Comparison of ENCODE assay signal across 1 cellular context in the genomic region with DNA sequence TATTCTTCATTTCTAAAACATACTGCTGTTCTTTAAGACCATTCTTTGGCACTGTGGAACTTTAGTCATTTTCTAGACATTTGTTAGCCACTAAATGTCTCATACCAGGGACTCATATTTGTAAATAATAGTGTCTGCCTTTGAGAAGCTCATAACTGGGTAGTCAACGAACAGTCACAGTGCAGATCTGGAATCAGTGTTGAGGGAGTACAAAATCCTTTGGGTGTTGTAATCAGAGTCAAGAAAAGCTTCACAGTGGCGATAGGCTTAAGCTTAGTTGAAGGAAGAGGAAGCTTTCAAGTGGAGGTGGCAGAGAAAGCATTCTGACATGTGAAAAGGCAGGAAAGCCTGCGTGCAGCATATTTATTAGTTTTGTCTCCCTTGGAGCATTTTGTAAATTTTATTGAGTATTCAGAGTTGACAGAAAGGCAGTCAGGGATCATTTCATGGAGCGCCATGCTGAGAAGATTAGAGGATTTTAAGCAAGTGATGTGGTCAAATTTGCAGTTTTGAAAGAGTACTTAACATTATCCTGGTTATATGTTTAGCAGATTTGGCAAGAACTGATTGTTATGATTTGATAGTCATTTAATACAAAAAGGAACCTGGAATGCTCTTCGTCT.
TF ChIP-seq lines count a peak whose summit lies in the region.

No MANE protein-coding gene starts in this region.

TF ChIP-seq in IMR-90, 13 proteins besides CTCF, POLR2A, EP300 and RAD21:
- no peak for TF ChIP-seq CEBPB (IDR thresholded peaks at IDR 0.05; ENCODE audit: low read depth, low read length)
- TF ChIP-seq MAZ (IDR thresholded peaks at IDR 0.05; ENCODE audit: borderline replicate concordance, low read depth, low read length): no peak
- no peak for TF ChIP-seq BHLHE40 (IDR thresholded peaks at IDR 0.05; ENCODE audit: low read depth, low read length)
- TF ChIP-seq, protein P1, sequence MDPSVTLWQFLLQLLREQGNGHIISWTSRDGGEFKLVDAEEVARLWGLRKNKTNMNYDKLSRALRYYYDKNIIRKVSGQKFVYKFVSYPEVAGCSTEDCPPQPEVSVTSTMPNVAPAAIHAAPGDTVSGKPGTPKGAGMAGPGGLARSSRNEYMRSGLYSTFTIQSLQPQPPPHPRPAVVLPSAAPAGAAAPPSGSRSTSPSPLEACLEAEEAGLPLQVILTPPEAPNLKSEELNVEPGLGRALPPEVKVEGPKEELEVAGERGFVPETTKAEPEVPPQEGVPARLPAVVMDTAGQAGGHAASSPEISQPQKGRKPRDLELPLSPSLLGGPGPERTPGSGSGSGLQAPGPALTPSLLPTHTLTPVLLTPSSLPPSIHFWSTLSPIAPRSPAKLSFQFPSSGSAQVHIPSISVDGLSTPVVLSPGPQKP (IDR thresholded peaks at IDR 0.05; ENCODE audit: borderline replicate concordance, low read depth, low read length): no peak
- no peak for TF ChIP-seq RFX5 (IDR thresholded peaks at IDR 0.05; ENCODE audit: low read depth, low read length)
- no peak for TF ChIP-seq SMC3 (IDR thresholded peaks at IDR 0.05; ENCODE audit: low read depth, low read length)
- no peak for TF ChIP-seq MXI1 (IDR thresholded peaks at IDR 0.05; ENCODE audit: borderline replicate concordance, low read depth, low read length)
- TF ChIP-seq CHD1 (IDR thresholded peaks at IDR 0.05; ENCODE audit: low read depth, low read length): no peak
